ENCODE assay signal across 1 cellular context in genomic region chr20:41524980-41525613, GRCh38.
TF ChIP-seq lines count a peak whose summit lies in the region.

No MANE protein-coding gene starts in this region.

TF ChIP-seq in HEK293, 187 proteins besides CTCF, POLR2A, EP300 and RAD21 (continued from another document):
- no peak for TF ChIP-seq ZNF561 (tag by site-specific recombination; IDR thresholded peaks at IDR 0.05; ENCODE audit: borderline replicate concordance)
- TF ChIP-seq ZNF670 (tag by site-specific recombination; IDR thresholded peaks at IDR 0.05; ENCODE audit: low read depth), result no peak
- no peak for TF ChIP-seq ZFP69B (tag by site-specific recombination; IDR thresholded peaks at IDR 0.05)
- peak; percentile 85 for TF ChIP-seq ZFHX2 (tag by site-specific recombination; conservative IDR thresholded peaks at IDR 0.05)
- TF ChIP-seq ZBTB20 (tag by site-specific recombination; IDR thresholded peaks at IDR 0.05), result peak; percentile 26; the same call in 1 of the 2 replicates
- no peak for TF ChIP-seq GLI2 (tag by site-specific recombination; IDR thresholded peaks at IDR 0.05; ENCODE audit: borderline replicate concordance, low read depth)
- TF ChIP-seq, protein P1, sequence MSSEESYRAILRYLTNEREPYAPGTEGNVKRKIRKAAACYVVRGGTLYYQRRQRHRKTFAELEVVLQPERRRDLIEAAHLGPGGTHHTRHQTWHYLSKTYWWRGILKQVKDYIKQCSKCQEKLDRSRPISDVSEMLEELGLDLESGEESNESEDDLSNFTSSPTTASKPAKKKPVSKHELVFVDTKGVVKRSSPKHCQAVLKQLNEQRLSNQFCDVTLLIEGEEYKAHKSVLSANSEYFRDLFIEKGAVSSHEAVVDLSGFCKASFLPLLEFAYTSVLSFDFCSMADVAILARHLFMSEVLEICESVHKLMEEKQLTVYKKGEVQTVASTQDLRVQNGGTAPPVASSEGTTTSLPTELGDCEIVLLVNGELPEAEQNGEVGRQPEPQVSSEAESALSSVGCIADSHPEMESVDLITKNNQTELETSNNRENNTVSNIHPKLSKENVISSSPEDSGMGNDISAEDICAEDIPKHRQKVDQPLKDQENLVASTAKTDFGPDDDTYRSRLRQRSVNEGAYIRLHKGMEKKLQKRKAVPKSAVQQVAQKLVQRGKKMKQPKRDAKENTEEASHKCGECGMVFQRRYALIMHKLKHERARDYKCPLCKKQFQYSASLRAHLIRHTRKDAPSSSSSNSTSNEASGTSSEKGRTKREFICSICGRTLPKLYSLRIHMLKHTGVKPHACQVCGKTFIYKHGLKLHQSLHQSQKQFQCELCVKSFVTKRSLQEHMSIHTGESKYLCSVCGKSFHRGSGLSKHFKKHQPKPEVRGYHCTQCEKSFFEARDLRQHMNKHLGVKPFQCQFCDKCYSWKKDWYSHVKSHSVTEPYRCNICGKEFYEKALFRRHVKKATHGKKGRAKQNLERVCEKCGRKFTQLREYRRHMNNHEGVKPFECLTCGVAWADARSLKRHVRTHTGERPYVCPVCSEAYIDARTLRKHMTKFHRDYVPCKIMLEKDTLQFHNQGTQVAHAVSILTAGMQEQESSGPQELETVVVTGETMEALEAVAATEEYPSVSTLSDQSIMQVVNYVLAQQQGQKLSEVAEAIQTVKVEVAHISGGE (tag by site-specific recombination; conservative IDR thresholded peaks at IDR 0.05; ENCODE audit: low read depth), result no peak
- no peak for TF ChIP-seq ZSCAN18 (tag by site-specific recombination; IDR thresholded peaks at IDR 0.05)
- no peak for TF ChIP-seq ZBTB10 (tag by site-specific recombination; IDR thresholded peaks at IDR 0.05)
- TF ChIP-seq PRDM1 (tag by site-specific recombination; IDR thresholded peaks at IDR 0.05), result no peak
- no peak for TF ChIP-seq ZNF558 (tag by site-specific recombination; IDR thresholded peaks at IDR 0.05)
- TF ChIP-seq ZNF776 (tag by site-specific recombination; IDR thresholded peaks at IDR 0.05; ENCODE audit: borderline replicate concordance), result no peak
- no peak for TF ChIP-seq ZBTB1 (tag by site-specific recombination; IDR thresholded peaks at IDR 0.05)
- no peak for TF ChIP-seq ZFP41 (tag by site-specific recombination; IDR thresholded peaks at IDR 0.05; ENCODE audit: borderline replicate concordance)
- TF ChIP-seq ZNF394 (tag by site-specific recombination; IDR thresholded peaks at IDR 0.05; ENCODE audit: borderline replicate concordance), result no peak
- 0 out of 2 replicates have a peak, but pooled peaks have one; percentile 14 for TF ChIP-seq KLF16 (tag by site-specific recombination; IDR thresholded peaks at IDR 0.05)
- no peak for TF ChIP-seq ZSCAN30 (tag by site-specific recombination; IDR thresholded peaks at IDR 0.05)
- no peak for TF ChIP-seq ZNF354C (tag by site-specific recombination; IDR thresholded peaks at IDR 0.05; ENCODE audit: borderline replicate concordance, low read depth)
- peak; percentile 90 for TF ChIP-seq ZBTB48 (tag by site-specific recombination; IDR thresholded peaks at IDR 0.05)
- TF ChIP-seq, protein P2, sequence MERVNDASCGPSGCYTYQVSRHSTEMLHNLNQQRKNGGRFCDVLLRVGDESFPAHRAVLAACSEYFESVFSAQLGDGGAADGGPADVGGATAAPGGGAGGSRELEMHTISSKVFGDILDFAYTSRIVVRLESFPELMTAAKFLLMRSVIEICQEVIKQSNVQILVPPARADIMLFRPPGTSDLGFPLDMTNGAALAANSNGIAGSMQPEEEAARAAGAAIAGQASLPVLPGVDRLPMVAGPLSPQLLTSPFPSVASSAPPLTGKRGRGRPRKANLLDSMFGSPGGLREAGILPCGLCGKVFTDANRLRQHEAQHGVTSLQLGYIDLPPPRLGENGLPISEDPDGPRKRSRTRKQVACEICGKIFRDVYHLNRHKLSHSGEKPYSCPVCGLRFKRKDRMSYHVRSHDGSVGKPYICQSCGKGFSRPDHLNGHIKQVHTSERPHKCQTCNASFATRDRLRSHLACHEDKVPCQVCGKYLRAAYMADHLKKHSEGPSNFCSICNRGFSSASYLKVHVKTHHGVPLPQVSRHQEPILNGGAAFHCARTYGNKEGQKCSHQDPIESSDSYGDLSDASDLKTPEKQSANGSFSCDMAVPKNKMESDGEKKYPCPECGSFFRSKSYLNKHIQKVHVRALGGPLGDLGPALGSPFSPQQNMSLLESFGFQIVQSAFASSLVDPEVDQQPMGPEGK (tag by site-specific recombination; IDR thresholded peaks at IDR 0.05), result no peak
- TF ChIP-seq ZSCAN16 (tag by site-specific recombination; IDR thresholded peaks at IDR 0.05), result no peak
- TF ChIP-seq ZNF488 (tag by site-specific recombination; IDR thresholded peaks at IDR 0.05), result no peak
- TF ChIP-seq ZNF747 (tag by site-specific recombination; IDR thresholded peaks at IDR 0.05), result no peak
- no peak for TF ChIP-seq ZNF843 (tag by site-specific recombination; IDR thresholded peaks at IDR 0.05)
- TF ChIP-seq ZNF404 (tag by site-specific recombination; IDR thresholded peaks at IDR 0.05), result no peak
- no peak for TF ChIP-seq ZNF302 (tag by site-specific recombination; IDR thresholded peaks at IDR 0.05; ENCODE audit: low read depth)
- TF ChIP-seq, protein P3, sequence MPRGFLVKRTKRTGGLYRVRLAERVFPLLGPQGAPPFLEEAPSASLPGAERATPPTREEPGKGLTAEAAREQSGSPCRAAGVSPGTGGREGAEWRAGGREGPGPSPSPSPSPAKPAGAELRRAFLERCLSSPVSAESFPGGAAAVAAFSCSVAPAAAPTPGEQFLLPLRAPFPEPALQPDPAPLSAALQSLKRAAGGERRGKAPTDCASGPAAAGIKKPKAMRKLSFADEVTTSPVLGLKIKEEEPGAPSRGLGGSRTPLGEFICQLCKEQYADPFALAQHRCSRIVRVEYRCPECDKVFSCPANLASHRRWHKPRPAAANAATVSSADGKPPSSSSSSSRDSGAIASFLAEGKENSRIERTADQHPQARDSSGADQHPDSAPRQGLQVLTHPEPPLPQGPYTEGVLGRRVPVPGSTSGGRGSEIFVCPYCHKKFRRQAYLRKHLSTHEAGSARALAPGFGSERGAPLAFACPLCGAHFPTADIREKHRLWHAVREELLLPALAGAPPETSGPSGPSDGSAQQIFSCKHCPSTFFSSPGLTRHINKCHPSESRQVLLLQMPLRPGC (tag by site-specific recombination; IDR thresholded peaks at IDR 0.05), result no peak
- no peak for TF ChIP-seq ZNF837 (tag by site-specific recombination; IDR thresholded peaks at IDR 0.05)
- no peak for TF ChIP-seq ZNF157 (tag by site-specific recombination; IDR thresholded peaks at IDR 0.05)
- no peak for TF ChIP-seq ZBTB26 (tag by site-specific recombination; optimal IDR thresholded peaks at IDR 0.05)
- no peak for TF ChIP-seq ZNF324 (tag by site-specific recombination; IDR thresholded peaks at IDR 0.05)
- TF ChIP-seq ZBTB17 (tag by site-specific recombination; IDR thresholded peaks at IDR 0.05), result 0 out of 2 replicates have a peak, but pooled peaks have one; percentile 31
- no peak for TF ChIP-seq ZNF274 (IDR thresholded peaks at IDR 0.05; ENCODE audit: low read length)
- TF ChIP-seq ZNF274 (tag by site-specific recombination; IDR thresholded peaks at IDR 0.05; ENCODE audit: borderline replicate concordance), result no peak
- no peak for TF ChIP-seq ZIC2 (tag by site-specific recombination; IDR thresholded peaks at IDR 0.05)
- no peak for TF ChIP-seq ZNF792 (tag by site-specific recombination; IDR thresholded peaks at IDR 0.05)
- TF ChIP-seq, protein P4, sequence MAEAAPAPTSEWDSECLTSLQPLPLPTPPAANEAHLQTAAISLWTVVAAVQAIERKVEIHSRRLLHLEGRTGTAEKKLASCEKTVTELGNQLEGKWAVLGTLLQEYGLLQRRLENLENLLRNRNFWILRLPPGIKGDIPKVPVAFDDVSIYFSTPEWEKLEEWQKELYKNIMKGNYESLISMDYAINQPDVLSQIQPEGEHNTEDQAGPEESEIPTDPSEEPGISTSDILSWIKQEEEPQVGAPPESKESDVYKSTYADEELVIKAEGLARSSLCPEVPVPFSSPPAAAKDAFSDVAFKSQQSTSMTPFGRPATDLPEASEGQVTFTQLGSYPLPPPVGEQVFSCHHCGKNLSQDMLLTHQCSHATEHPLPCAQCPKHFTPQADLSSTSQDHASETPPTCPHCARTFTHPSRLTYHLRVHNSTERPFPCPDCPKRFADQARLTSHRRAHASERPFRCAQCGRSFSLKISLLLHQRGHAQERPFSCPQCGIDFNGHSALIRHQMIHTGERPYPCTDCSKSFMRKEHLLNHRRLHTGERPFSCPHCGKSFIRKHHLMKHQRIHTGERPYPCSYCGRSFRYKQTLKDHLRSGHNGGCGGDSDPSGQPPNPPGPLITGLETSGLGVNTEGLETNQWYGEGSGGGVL (tag by site-specific recombination; IDR thresholded peaks at IDR 0.05), result no peak
- TF ChIP-seq ZNF658 (tag by site-specific recombination; IDR thresholded peaks at IDR 0.05), result no peak
- TF ChIP-seq ZNF239 (tag by site-specific recombination; IDR thresholded peaks at IDR 0.05), result no peak
